Comparison of ENCODE assay signal across 7 cellular contexts in the genomic region with DNA sequence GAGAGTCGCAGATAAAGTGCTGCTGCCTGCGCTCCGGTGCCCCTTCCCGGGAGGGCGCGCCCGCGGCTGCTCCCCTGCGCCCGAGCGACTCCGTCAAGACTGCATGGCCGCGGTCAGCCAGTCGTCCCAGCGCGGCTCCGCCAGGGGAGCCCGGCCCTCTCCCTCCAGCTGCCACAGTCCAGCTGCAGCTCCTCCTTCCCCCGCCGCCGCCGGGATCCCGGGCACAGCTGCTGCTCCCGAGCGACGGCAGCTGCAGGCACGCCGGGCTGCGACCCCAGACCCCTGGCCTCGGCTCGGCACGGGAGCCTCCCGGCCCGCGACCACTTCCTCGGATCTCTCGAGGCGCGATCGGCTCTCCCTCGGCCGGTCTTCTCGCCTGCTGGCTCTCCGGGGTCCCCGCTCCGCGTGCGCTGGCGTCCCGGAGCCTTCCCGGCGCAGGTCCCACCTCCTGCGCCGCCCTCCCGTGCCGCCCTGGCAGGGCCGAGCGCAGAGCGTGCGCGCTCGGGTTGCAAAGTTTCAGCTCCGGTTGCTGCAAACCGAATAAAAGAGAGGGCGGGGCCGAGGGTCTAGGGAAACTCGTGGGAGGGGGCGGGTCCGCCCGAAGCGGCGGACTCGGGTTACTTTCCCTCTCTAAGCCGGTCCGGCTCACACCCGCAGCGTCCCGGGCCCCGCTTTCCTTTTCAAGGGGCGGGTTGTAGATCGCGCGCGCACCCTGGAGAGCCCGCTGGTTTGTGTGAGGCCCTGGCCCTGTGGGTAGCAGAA. TPM values are rescaled to one million over a fixed set of nuclear protein-coding genes. Genes with fewer than 3 reads are reported as not detected.
DNase-seq lines count a peak whose midpoint lies in the region; TF ChIP-seq lines count a peak whose summit lies in the region.

TSS of gene CNKSR3 (minus strand) at position 542 of the 762 bp plus-strand sequence. CDS start 571 bp downstream, outside the sequence.

- peak within 1 kb of the TSS; percentile 83 for H3K4me3 ChIP-seq in LNCaP clone FGC (ENCODE audit: low read depth, low read length)
- peak within 1 kb of the TSS; percentile 98 for H3K4me3 ChIP-seq in skeletal muscle satellite cell (ENCODE audit: low read length)

- H3K36me3 ChIP-seq in skeletal muscle satellite cell (ENCODE audit: insufficient read depth, low read length) = no peaks in the 10 kb centered on the region

- POLR2A ChIA-PET in GM10248 (lab: Yijun Ruan, JAX) = no interaction called here

- DNase-seq in GM10248 (ENCODE audit: extremely low spot score) (peak; percentile 63), H4 (ENCODE audit: low spot score) (peak; percentile 76), LNCaP clone FGC (ENCODE audit: low read depth) (peak; percentile 82), SHP77 treated with DMSO at 0.1 percent for 48 hours (lab: John Stamatoyannopoulos, UW) (peak; percentile 89), cerebellar cortex (ENCODE audit: low spot score) (peak; percentile 80), inferior parietal cortex (ENCODE audit: extremely low spot score) (peak; percentile 71)

- peak within 1 kb of the TSS; percentile 91 for H3K9ac ChIP-seq in skeletal muscle satellite cell (ENCODE audit: low read depth, low read length)

- H3K9me3 ChIP-seq in skeletal muscle satellite cell (replicated peaks; ENCODE audit: low read length) = no peaks in the 10 kb centered on the region

- TF ChIP-seq CTCF in GM10248 (IDR thresholded peaks at IDR 0.05; ENCODE audit: control extremely low read depth, extremely low read depth, low read depth, missing control alignments) (no peak), LNCaP clone FGC (IDR thresholded peaks at IDR 0.05; ENCODE audit: control insufficient read depth, extremely low read depth, insufficient read depth) (no peak)

- no peaks in the 10 kb centered on the region for H3K27me3 ChIP-seq in skeletal muscle satellite cell (ENCODE audit: control insufficient read depth, insufficient read depth, low read length)

- CTCF ChIA-PET in GM10248 (lab: Yijun Ruan, JAX) = no interaction called here

- H3K4me2 ChIP-seq in skeletal muscle satellite cell (ENCODE audit: low read length) = peak within 1 kb of the TSS; percentile 97

- peaks cover 18% of the 10 kb centered on the region for H3K4me1 ChIP-seq in skeletal muscle satellite cell (ENCODE audit: control insufficient read depth, insufficient read depth, low read length)

RNA-seq across cellular contexts. Expression of gene CNKSR3, which starts in this region (rescaled TPM):
- total RNA-seq in H4 (2014; rRNA removed; shearing (Covaris generic)) = 8.1 and 8.3 TPM in 2 replicates
- total RNA-seq in skeletal muscle satellite cell (2012; rRNA removed) = 2.4 and 3.0 TPM in 2 replicates

Comparison
In these comparisons a context has a peak if more than half of its experiments do, and no peak if none do; other contexts are left out.
1. Peak in every context shown above with its lines: DNase-seq and H3K4me3 ChIP-seq.